Comparison of ENCODE assay signal across 1 cellular context in the genomic region with DNA sequence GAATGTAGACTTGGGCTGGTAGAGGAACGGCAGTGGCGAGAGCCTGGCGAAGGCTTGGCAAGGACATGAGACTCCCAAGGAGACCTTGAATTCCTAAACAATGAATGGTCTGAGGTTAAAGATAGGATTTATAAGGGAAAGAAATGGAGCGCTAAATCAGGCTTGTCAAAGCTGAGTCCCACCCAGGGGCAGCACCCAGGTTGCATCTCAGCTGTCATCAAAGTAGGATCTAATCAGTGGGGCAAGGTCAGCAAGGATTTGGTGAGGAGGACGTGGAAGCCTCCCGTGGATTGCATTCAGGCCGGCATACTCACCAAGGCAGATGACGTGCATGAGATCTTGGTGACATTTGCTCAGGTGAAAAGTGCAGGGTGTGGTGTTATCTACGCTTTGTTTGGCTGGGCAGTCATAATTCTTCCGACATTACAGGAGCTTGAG.
TF ChIP-seq lines count a peak whose summit lies in the region.

No MANE protein-coding gene starts in this region.

TF ChIP-seq in HCT116, 20 proteins besides CTCF, POLR2A, EP300 and RAD21:
- TF ChIP-seq EGR1 (IDR thresholded peaks at IDR 0.05; ENCODE audit: low read depth) = no peak
- TF ChIP-seq, protein P1, sequence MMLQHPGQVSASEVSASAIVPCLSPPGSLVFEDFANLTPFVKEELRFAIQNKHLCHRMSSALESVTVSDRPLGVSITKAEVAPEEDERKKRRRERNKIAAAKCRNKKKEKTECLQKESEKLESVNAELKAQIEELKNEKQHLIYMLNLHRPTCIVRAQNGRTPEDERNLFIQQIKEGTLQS (IDR thresholded peaks at IDR 0.05) = no peak
- TF ChIP-seq, protein P2, sequence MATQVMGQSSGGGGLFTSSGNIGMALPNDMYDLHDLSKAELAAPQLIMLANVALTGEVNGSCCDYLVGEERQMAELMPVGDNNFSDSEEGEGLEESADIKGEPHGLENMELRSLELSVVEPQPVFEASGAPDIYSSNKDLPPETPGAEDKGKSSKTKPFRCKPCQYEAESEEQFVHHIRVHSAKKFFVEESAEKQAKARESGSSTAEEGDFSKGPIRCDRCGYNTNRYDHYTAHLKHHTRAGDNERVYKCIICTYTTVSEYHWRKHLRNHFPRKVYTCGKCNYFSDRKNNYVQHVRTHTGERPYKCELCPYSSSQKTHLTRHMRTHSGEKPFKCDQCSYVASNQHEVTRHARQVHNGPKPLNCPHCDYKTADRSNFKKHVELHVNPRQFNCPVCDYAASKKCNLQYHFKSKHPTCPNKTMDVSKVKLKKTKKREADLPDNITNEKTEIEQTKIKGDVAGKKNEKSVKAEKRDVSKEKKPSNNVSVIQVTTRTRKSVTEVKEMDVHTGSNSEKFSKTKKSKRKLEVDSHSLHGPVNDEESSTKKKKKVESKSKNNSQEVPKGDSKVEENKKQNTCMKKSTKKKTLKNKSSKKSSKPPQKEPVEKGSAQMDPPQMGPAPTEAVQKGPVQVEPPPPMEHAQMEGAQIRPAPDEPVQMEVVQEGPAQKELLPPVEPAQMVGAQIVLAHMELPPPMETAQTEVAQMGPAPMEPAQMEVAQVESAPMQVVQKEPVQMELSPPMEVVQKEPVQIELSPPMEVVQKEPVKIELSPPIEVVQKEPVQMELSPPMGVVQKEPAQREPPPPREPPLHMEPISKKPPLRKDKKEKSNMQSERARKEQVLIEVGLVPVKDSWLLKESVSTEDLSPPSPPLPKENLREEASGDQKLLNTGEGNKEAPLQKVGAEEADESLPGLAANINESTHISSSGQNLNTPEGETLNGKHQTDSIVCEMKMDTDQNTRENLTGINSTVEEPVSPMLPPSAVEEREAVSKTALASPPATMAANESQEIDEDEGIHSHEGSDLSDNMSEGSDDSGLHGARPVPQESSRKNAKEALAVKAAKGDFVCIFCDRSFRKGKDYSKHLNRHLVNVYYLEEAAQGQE (IDR thresholded peaks at IDR 0.05; ENCODE audit: low read depth) = no peak
- TF ChIP-seq SP1 (IDR thresholded peaks at IDR 0.05; ENCODE audit: low read depth) = peak; percentile 45
- no peak for TF ChIP-seq EZH2phosphoT487 (IDR thresholded peaks at IDR 0.05; ENCODE audit: borderline replicate concordance)
- no peak for TF ChIP-seq ZFX (IDR thresholded peaks at IDR 0.05)
- TF ChIP-seq SRF (IDR thresholded peaks at IDR 0.05; ENCODE audit: low read depth) = no peak
- peak; percentile 65; the same call in 1 of the 2 replicates for TF ChIP-seq CBX3 (IDR thresholded peaks at IDR 0.05; ENCODE audit: low read depth)
- TF ChIP-seq ELF1 (IDR thresholded peaks at IDR 0.05; ENCODE audit: borderline replicate concordance, low read depth) = no peak
- TF ChIP-seq, protein P3, sequence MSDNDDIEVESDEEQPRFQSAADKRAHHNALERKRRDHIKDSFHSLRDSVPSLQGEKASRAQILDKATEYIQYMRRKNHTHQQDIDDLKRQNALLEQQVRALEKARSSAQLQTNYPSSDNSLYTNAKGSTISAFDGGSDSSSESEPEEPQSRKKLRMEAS (IDR thresholded peaks at IDR 0.05) = peak; percentile 50; the same call in 1 of the 2 replicates
- TF ChIP-seq EZH2 (IDR thresholded peaks at IDR 0.05) = no peak
- no peak for TF ChIP-seq TCF7L2 (IDR thresholded peaks at IDR 0.05; ENCODE audit: borderline replicate concordance, extremely low read depth, insufficient read depth, insufficient read length)
- peak; percentile 49; the same call in 1 of the 2 replicates for TF ChIP-seq FOSL1 (IDR thresholded peaks at IDR 0.05; ENCODE audit: low read depth)
- no peak for TF ChIP-seq SIN3A (IDR thresholded peaks at IDR 0.05; ENCODE audit: low read depth)
